16 cellular contexts compared by ENCODE assay signal in genomic region chr4:133095591-133095990, GRCh38. TPM values are rescaled to one million over a fixed set of nuclear protein-coding genes. Genes with fewer than 3 reads are reported as not detected.
"Had no signal": no experiment of that assay in that cellular context is flagged by ENCODE, and none has a peak within 500 bp of the region (broad histone marks: within the 10 kb centered on the region; RNA-seq: fewer than 3 reads in every experiment).

No MANE protein-coding gene starts in this region.

- H3K27ac ChIP-seq: breast epithelium, foreskin keratinocyte, left ventricle myocardium inferior, parathyroid adenoma, stomach, uterus had no signal

- DNase-seq: amygdala; endodermal cell; head of caudate nucleus; left ventricle myocardium inferior; mesenchymal stem cell; nephron progenitor cell; stimulated activated CD4-positive, alpha-beta T cell treated with anti-CD3 and anti-CD28 coated beads, Interleukin-4, amount 100 ng/mL, for 4 hours; stomach; T-helper 2 cell; uterus had no signal

- H3K27ac Mint-ChIP-seq: activated naive CD4-positive, alpha-beta T cell treated with anti-CD3 and anti-CD28 coated beads, Interleukin-2, amount 50 U/mL, for 24 hours; endodermal cell; nephron progenitor cell had no signal

- H3K36me3 Mint-ChIP-seq: activated naive CD4-positive, alpha-beta T cell treated with anti-CD3 and anti-CD28 coated beads, Interleukin-2, amount 50 U/mL, for 24 hours had no signal

- ATAC-seq: activated CD4-positive, CD25-positive, alpha-beta regulatory T cell treated with anti-CD3 and anti-CD28 coated beads, Interleukin-2, amount 50 U/mL, for 24 hours; foreskin keratinocyte had no signal

- H3K4me3 Mint-ChIP-seq: activated naive CD4-positive, alpha-beta T cell treated with anti-CD3 and anti-CD28 coated beads, Interleukin-2, amount 50 U/mL, for 24 hours; endodermal cell; nephron progenitor cell had no signal

- H3K27me3 ChIP-seq: breast epithelium, foreskin keratinocyte, stomach, uterus had no signal

- FAIRE-seq: keratinocyte had no signal

- H3K27me3 Mint-ChIP-seq: activated naive CD4-positive, alpha-beta T cell treated with anti-CD3 and anti-CD28 coated beads, Interleukin-2, amount 50 U/mL, for 24 hours had no signal

- H3K9ac ChIP-seq: parathyroid adenoma had no signal

- H3K9me3 ChIP-seq: breast epithelium, uterus had no signal

- H3K79me2 ChIP-seq: parathyroid adenoma had no signal

- H3K36me3 ChIP-seq: breast epithelium, left ventricle myocardium inferior, stomach, uterus had no signal

- H3K4me3 ChIP-seq: breast epithelium, left ventricle myocardium inferior, stomach, uterus had no signal

- H3K9me3 Mint-ChIP-seq: activated naive CD4-positive, alpha-beta T cell treated with anti-CD3 and anti-CD28 coated beads, Interleukin-2, amount 50 U/mL, for 24 hours; endodermal cell had no signal

- H3K4me1 ChIP-seq: breast epithelium, foreskin keratinocyte, left ventricle myocardium inferior, parathyroid adenoma, stomach, uterus had no signal

- H3K4me1 Mint-ChIP-seq: activated naive CD4-positive, alpha-beta T cell treated with anti-CD3 and anti-CD28 coated beads, Interleukin-2, amount 50 U/mL, for 24 hours had no signal

- H2AFZ ChIP-seq: parathyroid adenoma had no signal

RNA-seq across cellular contexts. Expression of gene PCDH10, which starts 53.5 kb away (rescaled TPM):
- total RNA-seq: foreskin keratinocyte had no signal
- polyA plus RNA-seq: keratinocyte had no signal
